In the genomic region with DNA sequence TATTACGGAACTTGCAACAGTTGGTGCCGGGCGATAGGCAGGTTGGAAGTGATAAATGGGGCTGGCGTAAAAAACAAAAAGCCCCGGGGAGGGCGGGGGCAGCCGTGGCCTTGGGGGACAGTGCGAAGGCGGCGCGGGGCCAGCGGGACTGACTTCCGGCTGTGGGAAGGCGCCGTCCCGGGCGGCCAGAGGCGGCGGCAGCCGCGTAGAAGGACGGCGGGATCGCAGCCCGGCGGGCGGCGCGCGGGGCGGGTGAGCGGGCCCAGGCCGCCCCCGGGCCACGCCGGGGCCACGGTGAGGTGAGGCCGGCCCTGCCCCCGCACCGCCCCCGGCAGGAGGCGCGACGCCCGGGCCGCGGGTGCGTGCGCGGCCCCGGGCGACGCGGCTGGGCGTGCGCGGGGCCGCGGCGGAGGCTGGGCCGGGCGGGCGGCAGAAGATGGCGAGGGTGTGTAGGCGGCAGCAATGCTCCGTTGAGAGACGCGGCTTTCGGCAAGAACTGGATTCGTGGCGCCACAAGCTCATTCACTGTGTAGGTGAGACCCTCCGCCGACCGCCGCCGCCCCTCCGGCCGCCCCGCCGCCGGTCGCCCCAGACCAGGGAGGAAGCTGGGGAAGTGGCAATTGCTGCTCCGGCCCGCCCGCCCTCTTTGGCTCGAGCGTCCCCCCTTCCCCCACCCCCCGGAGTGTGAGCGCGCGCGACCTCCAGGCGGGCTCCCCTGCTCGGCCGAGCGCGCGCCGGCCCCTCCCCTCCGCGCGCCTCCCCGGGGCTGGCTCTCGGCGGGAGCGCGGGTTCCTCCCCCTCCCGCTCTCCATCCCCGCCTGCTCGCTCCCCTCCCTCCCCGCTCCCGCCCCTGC, we compare ENCODE assay signal across 8 cellular contexts. TPM values are rescaled to one million over a fixed set of nuclear protein-coding genes. Genes with fewer than 3 reads are reported as not detected.
DNase-seq lines count a peak whose midpoint lies in the region; ATAC-seq and TF ChIP-seq lines count a peak whose summit lies in the region.

Gene LCOR, plus strand, starts transcription at position 432 of the 854 bp plus-strand sequence. CDS start 116,760 bp downstream, outside the sequence.

- peak within 1 kb of the TSS; percentile 94 for H3K4me3 Mint-ChIP-seq in neural progenitor cell

- peaks cover 33% of the 10 kb centered on the region for H3F3A ChIP-seq in neural progenitor cell (ENCODE audit: low read depth)

- H3K4me1 ChIP-seq in SJCRH30 (0 out of 2 replicates have a peak, but pooled peaks cover 3% of the 10 kb centered on the region), neural progenitor cell (peaks cover 9% of the 10 kb centered on the region), stomach smooth muscle (ENCODE audit: control insufficient read depth, insufficient read depth, low read length) (peaks cover 15% of the 10 kb centered on the region)

- peaks cover 18% of the 10 kb centered on the region for H3K36me3 Mint-ChIP-seq in neural progenitor cell

- peak within 1 kb of the TSS; percentile 85 for H3K4me3 ChIP-seq in SJCRH30
- H3K4me3 ChIP-seq in foreskin fibroblast (ENCODE audit: low read depth in 1 of 2, low read length in 2 of 2) = peak within 1 kb of the TSS; percentile 71 to 84
- peak within 1 kb of the TSS; percentile 96 for H3K4me3 ChIP-seq in neural progenitor cell
- H3K4me3 ChIP-seq in stomach smooth muscle (ENCODE audit: low read length in 2 of 2) = peak within 1 kb of the TSS; percentile 75 to 83

- H3K27me3 Mint-ChIP-seq in neural progenitor cell (ENCODE audit: insufficient read depth, low read depth) = peaks cover 3% of the 10 kb centered on the region

- peaks cover 3% of the 10 kb centered on the region for H3K9me3 Mint-ChIP-seq in neural progenitor cell

- peak within 1 kb of the TSS; percentile 95 for H3K4me2 ChIP-seq in neural progenitor cell

- H4K20me1 ChIP-seq in neural progenitor cell (ENCODE audit: low read depth) = peaks cover 26% of the 10 kb centered on the region

- peak; percentile 50 for ATAC-seq in GM21825 (IDR thresholded peaks at IDR 0.05; ENCODE audit: unreplicated experiment)

- peak within 1 kb of the TSS; percentile 40 for H2AFZ ChIP-seq in neural progenitor cell (replicated peaks)

- peaks cover 36% of the 10 kb centered on the region for H3K79me2 ChIP-seq in neural progenitor cell (ENCODE audit: low read depth)

- H3K9me3 ChIP-seq in SJCRH30 (replicated peaks) = no peaks in the 10 kb centered on the region
- H3K9me3 ChIP-seq in neural progenitor cell (ENCODE audit: low read depth) = no peaks in the 10 kb centered on the region
- H3K9me3 ChIP-seq in stomach smooth muscle (ENCODE audit: control insufficient read depth in 2 of 2, low read length in 2 of 2) = no peaks in the 10 kb centered on the region

- H3K4me1 Mint-ChIP-seq in neural progenitor cell = peaks cover 30% of the 10 kb centered on the region

- H3K36me3 ChIP-seq in SJCRH30 = no peaks in the 10 kb centered on the region
- H3K36me3 ChIP-seq in neural progenitor cell = no peaks in the 10 kb centered on the region
- no peaks in the 10 kb centered on the region for H3K36me3 ChIP-seq in stomach smooth muscle (ENCODE audit: control insufficient read depth in 2 of 2, insufficient read depth in 2 of 2, low read length in 2 of 2)

- peak within 1 kb of the TSS; percentile 97 for H3K27ac Mint-ChIP-seq in neural progenitor cell

- no peaks in the 10 kb centered on the region for H3K27me3 ChIP-seq in SJCRH30
- H3K27me3 ChIP-seq in neural progenitor cell = no peaks in the 10 kb centered on the region
- no peaks in the 10 kb centered on the region for H3K27me3 ChIP-seq in stomach smooth muscle (ENCODE audit: control insufficient read depth in 1 of 2, insufficient read depth in 2 of 2, low read length in 2 of 2)

- TF ChIP-seq CTCF in foreskin fibroblast (IDR thresholded peaks at IDR 0.05; ENCODE audit: low read depth, low read length) = no peak
- no peak for TF ChIP-seq CTCF in neural progenitor cell (IDR thresholded peaks at IDR 0.05)

- H3K9ac ChIP-seq in neural progenitor cell (peak within 1 kb of the TSS; percentile 63), stomach smooth muscle (ENCODE audit: low read length in 2 of 2) (peak within 1 kb of the TSS; percentile 73 to 76)

- H3K27ac ChIP-seq in SJCRH30 (peak within 1 kb of the TSS; percentile 83), neural progenitor cell (peak within 1 kb of the TSS; percentile 94), stomach smooth muscle (ENCODE audit: low read length) (peak within 1 kb of the TSS; percentile 82)

- peak; percentile 92 for DNase-seq in Daoy (ENCODE audit: low read depth)
- peak; percentile 85 for DNase-seq in LHCN-M2 (ENCODE audit: low read depth)
- peak; percentile 79 to 83 for DNase-seq in SJCRH30
- peak; percentile 78 for DNase-seq in activated gamma-delta T cell treated with Interleukin-2 at 50 U/mL for 16 hours
- peak; percentile 90 to 95 for DNase-seq in foreskin fibroblast
- DNase-seq in neural progenitor cell (ENCODE audit: low spot score) = peak; percentile 94

RNA-seq across cellular contexts. Expression of gene LCOR, which starts in this region (rescaled TPM):
- 10.6 and 12.3 TPM in 2 replicates for total RNA-seq in Daoy (2014; rRNA removed; shearing (Covaris generic))
- total RNA-seq in LHCN-M2 (2014; rRNA removed) (13.2 and 14.9 TPM in 2 replicates), neural progenitor cell (ENCODE audit: low replicate concordance) (24.9 and 35.3 TPM in 2 replicates)
- 4.8 TPM for polyA plus RNA-seq in LHCN-M2 (2012)
- total RNA-seq in SJCRH30 (2014; rRNA removed; shearing (Covaris generic)) = 18.6 and 26.7 TPM in 2 replicates

Comparison
In these comparisons a context has a peak if more than half of its experiments do, and no peak if none do; other contexts are left out.
1. Peak in every context shown above with its lines: DNase-seq, ATAC-seq, H3K4me3 ChIP-seq and H3K27ac ChIP-seq.